Comparison of ENCODE assay signal across 1 cellular context in the genomic region with DNA sequence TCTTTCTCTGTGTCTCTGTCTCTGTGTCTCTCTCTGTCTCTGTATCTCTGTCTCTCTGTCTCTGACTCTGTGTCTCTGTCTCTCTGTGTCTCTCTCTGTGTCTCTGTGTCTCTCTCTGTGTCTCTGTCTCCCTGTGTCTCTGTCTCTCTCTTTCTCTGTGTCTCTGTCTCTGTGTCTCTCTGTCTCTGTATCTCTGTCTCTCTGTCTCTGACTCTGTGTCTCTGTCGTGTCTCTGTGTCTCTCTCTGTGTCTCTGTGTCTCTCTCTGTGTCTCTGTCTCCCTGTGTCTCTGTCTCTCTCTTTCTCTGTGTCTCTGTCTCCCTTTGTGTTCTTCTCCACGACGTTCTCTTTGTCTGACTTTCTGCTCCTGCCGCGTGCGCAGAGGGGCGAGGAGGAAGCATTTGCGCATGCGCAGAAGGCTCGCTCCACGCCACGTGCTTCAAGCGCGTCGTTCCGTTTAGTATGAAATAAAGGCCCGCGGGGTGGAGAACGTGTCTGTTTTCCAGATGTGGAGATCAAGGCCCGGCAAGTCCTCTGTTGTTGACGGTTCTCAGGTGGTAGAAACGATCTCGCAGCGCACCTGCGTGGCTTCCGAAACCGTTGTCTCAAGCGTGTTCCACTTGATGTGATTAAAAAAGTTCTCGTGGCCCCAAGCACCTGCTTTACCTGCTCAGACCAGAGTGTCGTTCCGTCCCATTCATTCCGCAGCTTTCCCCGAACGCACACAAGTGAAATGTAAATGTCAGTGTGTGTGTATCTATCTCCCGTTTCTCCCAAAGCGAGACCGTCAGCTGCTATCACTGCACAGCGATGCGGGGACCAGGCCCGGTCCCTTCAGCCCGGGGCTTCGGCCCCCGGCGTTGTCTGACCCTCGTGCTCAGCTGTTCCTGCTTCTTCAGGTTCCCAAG.
TF ChIP-seq lines count a peak whose summit lies in the region.
"Not testable (repeated sequence)": the region's sequence is repeated elsewhere in the genome, so short reads cannot be mapped to it uniquely, and the experiment has no call there.

No MANE protein-coding gene starts in this region.

TF ChIP-seq in K562, 482 proteins besides CTCF, POLR2A, EP300 and RAD21 (continued from another document):
- 0 out of 2 replicates have a peak, but pooled peaks have one; percentile 69 for TF ChIP-seq CBFB (CRISPR knock-in tag; IDR thresholded peaks at IDR 0.05)
- TF ChIP-seq, protein P1, sequence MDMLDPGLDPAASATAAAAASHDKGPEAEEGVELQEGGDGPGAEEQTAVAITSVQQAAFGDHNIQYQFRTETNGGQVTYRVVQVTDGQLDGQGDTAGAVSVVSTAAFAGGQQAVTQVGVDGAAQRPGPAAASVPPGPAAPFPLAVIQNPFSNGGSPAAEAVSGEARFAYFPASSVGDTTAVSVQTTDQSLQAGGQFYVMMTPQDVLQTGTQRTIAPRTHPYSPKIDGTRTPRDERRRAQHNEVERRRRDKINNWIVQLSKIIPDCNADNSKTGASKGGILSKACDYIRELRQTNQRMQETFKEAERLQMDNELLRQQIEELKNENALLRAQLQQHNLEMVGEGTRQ (CRISPR knock-in tag; IDR thresholded peaks at IDR 0.05): peak; percentile 32; the same call in 1 of the 2 replicates
- TF ChIP-seq TRIM24 (IDR thresholded peaks at IDR 0.05): peak; percentile 18 to 22; a peak in 2 of 4 replicates
- 0 out of 2 replicates have a peak, but pooled peaks have one; percentile 33 for TF ChIP-seq STAG1 (CRISPR knock-in tag; IDR thresholded peaks at IDR 0.05; ENCODE audit: borderline replicate concordance)
- not testable (repeated sequence) for TF ChIP-seq CREB1 (IDR thresholded peaks at IDR 0.05); JUN (IDR thresholded peaks at IDR 0.05; ENCODE audit: borderline replicate concordance, low read depth, low read length)
- TF ChIP-seq CREB1 (CRISPR knock-in tag; IDR thresholded peaks at IDR 0.05): 0 out of 2 replicates have a peak, but pooled peaks have one; percentile 35
- TF ChIP-seq, protein P2, sequence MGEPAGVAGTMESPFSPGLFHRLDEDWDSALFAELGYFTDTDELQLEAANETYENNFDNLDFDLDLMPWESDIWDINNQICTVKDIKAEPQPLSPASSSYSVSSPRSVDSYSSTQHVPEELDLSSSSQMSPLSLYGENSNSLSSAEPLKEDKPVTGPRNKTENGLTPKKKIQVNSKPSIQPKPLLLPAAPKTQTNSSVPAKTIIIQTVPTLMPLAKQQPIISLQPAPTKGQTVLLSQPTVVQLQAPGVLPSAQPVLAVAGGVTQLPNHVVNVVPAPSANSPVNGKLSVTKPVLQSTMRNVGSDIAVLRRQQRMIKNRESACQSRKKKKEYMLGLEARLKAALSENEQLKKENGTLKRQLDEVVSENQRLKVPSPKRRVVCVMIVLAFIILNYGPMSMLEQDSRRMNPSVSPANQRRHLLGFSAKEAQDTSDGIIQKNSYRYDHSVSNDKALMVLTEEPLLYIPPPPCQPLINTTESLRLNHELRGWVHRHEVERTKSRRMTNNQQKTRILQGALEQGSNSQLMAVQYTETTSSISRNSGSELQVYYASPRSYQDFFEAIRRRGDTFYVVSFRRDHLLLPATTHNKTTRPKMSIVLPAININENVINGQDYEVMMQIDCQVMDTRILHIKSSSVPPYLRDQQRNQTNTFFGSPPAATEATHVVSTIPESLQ (CRISPR knock-in tag; IDR thresholded peaks at IDR 0.05): peak; percentile 89; the same call in 1 of the 2 replicates
- peak; percentile 21 for TF ChIP-seq MEIS2 (IDR thresholded peaks at IDR 0.05; ENCODE audit: partially characterized antibody)
- peak in 1 of 2 experiments; percentile 76; a peak in 1 of 4 replicates for TF ChIP-seq FOXA3 (CRISPR knock-in tag; conservative IDR thresholded peaks at IDR 0.05 in 1 of 2, IDR thresholded peaks at IDR 0.05 in 1 of 2)
- peak; percentile 23; the same call in 1 of the 2 replicates for TF ChIP-seq JUN (CRISPR knock-in tag; IDR thresholded peaks at IDR 0.05; ENCODE audit: borderline replicate concordance)
- TF ChIP-seq, protein P3, sequence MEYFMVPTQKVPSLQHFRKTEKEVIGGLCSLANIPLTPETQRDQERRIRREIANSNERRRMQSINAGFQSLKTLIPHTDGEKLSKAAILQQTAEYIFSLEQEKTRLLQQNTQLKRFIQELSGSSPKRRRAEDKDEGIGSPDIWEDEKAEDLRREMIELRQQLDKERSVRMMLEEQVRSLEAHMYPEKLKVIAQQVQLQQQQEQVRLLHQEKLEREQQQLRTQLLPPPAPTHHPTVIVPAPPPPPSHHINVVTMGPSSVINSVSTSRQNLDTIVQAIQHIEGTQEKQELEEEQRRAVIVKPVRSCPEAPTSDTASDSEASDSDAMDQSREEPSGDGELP (CRISPR knock-in tag; IDR thresholded peaks at IDR 0.05; ENCODE audit: borderline replicate concordance): peak; percentile 73; the same call in 1 of the 2 replicates
- TF ChIP-seq CBFA2T3 (IDR thresholded peaks at IDR 0.05): peak; percentile 57
- TF ChIP-seq, protein P4, sequence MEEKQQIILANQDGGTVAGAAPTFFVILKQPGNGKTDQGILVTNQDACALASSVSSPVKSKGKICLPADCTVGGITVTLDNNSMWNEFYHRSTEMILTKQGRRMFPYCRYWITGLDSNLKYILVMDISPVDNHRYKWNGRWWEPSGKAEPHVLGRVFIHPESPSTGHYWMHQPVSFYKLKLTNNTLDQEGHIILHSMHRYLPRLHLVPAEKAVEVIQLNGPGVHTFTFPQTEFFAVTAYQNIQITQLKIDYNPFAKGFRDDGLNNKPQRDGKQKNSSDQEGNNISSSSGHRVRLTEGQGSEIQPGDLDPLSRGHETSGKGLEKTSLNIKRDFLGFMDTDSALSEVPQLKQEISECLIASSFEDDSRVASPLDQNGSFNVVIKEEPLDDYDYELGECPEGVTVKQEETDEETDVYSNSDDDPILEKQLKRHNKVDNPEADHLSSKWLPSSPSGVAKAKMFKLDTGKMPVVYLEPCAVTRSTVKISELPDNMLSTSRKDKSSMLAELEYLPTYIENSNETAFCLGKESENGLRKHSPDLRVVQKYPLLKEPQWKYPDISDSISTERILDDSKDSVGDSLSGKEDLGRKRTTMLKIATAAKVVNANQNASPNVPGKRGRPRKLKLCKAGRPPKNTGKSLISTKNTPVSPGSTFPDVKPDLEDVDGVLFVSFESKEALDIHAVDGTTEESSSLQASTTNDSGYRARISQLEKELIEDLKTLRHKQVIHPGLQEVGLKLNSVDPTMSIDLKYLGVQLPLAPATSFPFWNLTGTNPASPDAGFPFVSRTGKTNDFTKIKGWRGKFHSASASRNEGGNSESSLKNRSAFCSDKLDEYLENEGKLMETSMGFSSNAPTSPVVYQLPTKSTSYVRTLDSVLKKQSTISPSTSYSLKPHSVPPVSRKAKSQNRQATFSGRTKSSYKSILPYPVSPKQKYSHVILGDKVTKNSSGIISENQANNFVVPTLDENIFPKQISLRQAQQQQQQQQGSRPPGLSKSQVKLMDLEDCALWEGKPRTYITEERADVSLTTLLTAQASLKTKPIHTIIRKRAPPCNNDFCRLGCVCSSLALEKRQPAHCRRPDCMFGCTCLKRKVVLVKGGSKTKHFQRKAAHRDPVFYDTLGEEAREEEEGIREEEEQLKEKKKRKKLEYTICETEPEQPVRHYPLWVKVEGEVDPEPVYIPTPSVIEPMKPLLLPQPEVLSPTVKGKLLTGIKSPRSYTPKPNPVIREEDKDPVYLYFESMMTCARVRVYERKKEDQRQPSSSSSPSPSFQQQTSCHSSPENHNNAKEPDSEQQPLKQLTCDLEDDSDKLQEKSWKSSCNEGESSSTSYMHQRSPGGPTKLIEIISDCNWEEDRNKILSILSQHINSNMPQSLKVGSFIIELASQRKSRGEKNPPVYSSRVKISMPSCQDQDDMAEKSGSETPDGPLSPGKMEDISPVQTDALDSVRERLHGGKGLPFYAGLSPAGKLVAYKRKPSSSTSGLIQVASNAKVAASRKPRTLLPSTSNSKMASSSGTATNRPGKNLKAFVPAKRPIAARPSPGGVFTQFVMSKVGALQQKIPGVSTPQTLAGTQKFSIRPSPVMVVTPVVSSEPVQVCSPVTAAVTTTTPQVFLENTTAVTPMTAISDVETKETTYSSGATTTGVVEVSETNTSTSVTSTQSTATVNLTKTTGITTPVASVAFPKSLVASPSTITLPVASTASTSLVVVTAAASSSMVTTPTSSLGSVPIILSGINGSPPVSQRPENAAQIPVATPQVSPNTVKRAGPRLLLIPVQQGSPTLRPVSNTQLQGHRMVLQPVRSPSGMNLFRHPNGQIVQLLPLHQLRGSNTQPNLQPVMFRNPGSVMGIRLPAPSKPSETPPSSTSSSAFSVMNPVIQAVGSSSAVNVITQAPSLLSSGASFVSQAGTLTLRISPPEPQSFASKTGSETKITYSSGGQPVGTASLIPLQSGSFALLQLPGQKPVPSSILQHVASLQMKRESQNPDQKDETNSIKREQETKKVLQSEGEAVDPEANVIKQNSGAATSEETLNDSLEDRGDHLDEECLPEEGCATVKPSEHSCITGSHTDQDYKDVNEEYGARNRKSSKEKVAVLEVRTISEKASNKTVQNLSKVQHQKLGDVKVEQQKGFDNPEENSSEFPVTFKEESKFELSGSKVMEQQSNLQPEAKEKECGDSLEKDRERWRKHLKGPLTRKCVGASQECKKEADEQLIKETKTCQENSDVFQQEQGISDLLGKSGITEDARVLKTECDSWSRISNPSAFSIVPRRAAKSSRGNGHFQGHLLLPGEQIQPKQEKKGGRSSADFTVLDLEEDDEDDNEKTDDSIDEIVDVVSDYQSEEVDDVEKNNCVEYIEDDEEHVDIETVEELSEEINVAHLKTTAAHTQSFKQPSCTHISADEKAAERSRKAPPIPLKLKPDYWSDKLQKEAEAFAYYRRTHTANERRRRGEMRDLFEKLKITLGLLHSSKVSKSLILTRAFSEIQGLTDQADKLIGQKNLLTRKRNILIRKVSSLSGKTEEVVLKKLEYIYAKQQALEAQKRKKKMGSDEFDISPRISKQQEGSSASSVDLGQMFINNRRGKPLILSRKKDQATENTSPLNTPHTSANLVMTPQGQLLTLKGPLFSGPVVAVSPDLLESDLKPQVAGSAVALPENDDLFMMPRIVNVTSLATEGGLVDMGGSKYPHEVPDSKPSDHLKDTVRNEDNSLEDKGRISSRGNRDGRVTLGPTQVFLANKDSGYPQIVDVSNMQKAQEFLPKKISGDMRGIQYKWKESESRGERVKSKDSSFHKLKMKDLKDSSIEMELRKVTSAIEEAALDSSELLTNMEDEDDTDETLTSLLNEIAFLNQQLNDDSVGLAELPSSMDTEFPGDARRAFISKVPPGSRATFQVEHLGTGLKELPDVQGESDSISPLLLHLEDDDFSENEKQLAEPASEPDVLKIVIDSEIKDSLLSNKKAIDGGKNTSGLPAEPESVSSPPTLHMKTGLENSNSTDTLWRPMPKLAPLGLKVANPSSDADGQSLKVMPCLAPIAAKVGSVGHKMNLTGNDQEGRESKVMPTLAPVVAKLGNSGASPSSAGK (IDR thresholded peaks at IDR 0.05): peak; percentile 98
- TF ChIP-seq, protein P5, sequence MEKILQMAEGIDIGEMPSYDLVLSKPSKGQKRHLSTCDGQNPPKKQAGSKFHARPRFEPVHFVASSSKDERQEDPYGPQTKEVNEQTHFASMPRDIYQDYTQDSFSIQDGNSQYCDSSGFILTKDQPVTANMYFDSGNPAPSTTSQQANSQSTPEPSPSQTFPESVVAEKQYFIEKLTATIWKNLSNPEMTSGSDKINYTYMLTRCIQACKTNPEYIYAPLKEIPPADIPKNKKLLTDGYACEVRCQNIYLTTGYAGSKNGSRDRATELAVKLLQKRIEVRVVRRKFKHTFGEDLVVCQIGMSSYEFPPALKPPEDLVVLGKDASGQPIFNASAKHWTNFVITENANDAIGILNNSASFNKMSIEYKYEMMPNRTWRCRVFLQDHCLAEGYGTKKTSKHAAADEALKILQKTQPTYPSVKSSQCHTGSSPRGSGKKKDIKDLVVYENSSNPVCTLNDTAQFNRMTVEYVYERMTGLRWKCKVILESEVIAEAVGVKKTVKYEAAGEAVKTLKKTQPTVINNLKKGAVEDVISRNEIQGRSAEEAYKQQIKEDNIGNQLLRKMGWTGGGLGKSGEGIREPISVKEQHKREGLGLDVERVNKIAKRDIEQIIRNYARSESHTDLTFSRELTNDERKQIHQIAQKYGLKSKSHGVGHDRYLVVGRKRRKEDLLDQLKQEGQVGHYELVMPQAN (IDR thresholded peaks at IDR 0.05; ENCODE audit: borderline replicate concordance): 0 out of 2 replicates have a peak, but pooled peaks have one; percentile 19
- TF ChIP-seq, protein P6, sequence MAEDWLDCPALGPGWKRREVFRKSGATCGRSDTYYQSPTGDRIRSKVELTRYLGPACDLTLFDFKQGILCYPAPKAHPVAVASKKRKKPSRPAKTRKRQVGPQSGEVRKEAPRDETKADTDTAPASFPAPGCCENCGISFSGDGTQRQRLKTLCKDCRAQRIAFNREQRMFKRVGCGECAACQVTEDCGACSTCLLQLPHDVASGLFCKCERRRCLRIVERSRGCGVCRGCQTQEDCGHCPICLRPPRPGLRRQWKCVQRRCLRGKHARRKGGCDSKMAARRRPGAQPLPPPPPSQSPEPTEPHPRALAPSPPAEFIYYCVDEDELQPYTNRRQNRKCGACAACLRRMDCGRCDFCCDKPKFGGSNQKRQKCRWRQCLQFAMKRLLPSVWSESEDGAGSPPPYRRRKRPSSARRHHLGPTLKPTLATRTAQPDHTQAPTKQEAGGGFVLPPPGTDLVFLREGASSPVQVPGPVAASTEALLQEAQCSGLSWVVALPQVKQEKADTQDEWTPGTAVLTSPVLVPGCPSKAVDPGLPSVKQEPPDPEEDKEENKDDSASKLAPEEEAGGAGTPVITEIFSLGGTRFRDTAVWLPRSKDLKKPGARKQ (CRISPR knock-in tag; IDR thresholded peaks at IDR 0.05): peak; percentile 93
- TF ChIP-seq, protein P7, sequence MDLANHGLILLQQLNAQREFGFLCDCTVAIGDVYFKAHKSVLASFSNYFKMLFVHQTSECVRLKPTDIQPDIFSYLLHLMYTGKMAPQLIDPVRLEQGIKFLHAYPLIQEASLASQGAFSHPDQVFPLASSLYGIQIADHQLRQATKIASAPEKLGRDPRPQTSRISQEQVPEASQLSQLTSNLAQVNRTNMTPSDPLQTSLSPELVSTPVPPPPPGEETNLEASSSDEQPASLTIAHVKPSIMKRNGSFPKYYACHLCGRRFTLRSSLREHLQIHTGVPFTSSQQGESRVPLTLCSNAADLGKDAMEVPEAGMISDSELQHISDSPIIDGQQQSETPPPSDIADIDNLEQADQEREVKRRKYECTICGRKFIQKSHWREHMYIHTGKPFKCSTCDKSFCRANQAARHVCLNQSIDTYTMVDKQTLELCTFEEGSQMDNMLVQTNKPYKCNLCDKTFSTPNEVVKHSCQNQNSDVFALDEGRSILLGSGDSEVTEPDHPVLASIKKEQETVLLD (IDR thresholded peaks at IDR 0.05): peak; percentile 93
